In genomic region chr10:86411281-86411841, GRCh38 we compare ENCODE assay signal across 1 cellular context.
TF ChIP-seq lines count a peak whose summit lies in the region.

No MANE protein-coding gene starts in this region.

TF ChIP-seq in GM12878, 131 proteins besides CTCF, POLR2A, EP300 and RAD21 (continues in another document):
- TF ChIP-seq, protein P1, sequence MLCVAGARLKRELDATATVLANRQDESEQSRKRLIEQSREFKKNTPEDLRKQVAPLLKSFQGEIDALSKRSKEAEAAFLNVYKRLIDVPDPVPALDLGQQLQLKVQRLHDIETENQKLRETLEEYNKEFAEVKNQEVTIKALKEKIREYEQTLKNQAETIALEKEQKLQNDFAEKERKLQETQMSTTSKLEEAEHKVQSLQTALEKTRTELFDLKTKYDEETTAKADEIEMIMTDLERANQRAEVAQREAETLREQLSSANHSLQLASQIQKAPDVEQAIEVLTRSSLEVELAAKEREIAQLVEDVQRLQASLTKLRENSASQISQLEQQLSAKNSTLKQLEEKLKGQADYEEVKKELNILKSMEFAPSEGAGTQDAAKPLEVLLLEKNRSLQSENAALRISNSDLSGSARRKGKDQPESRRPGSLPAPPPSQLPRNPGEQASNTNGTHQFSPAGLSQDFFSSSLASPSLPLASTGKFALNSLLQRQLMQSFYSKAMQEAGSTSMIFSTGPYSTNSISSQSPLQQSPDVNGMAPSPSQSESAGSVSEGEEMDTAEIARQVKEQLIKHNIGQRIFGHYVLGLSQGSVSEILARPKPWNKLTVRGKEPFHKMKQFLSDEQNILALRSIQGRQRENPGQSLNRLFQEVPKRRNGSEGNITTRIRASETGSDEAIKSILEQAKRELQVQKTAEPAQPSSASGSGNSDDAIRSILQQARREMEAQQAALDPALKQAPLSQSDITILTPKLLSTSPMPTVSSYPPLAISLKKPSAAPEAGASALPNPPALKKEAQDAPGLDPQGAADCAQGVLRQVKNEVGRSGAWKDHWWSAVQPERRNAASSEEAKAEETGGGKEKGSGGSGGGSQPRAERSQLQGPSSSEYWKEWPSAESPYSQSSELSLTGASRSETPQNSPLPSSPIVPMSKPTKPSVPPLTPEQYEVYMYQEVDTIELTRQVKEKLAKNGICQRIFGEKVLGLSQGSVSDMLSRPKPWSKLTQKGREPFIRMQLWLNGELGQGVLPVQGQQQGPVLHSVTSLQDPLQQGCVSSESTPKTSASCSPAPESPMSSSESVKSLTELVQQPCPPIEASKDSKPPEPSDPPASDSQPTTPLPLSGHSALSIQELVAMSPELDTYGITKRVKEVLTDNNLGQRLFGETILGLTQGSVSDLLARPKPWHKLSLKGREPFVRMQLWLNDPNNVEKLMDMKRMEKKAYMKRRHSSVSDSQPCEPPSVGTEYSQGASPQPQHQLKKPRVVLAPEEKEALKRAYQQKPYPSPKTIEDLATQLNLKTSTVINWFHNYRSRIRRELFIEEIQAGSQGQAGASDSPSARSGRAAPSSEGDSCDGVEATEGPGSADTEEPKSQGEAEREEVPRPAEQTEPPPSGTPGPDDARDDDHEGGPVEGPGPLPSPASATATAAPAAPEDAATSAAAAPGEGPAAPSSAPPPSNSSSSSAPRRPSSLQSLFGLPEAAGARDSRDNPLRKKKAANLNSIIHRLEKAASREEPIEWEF (IDR thresholded peaks at IDR 0.05; ENCODE audit: insufficient replicate concordance, low read depth, low read length): no peak
- TF ChIP-seq BCLAF1 (IDR thresholded peaks at IDR 0.05): no peak
- TF ChIP-seq, protein P2, sequence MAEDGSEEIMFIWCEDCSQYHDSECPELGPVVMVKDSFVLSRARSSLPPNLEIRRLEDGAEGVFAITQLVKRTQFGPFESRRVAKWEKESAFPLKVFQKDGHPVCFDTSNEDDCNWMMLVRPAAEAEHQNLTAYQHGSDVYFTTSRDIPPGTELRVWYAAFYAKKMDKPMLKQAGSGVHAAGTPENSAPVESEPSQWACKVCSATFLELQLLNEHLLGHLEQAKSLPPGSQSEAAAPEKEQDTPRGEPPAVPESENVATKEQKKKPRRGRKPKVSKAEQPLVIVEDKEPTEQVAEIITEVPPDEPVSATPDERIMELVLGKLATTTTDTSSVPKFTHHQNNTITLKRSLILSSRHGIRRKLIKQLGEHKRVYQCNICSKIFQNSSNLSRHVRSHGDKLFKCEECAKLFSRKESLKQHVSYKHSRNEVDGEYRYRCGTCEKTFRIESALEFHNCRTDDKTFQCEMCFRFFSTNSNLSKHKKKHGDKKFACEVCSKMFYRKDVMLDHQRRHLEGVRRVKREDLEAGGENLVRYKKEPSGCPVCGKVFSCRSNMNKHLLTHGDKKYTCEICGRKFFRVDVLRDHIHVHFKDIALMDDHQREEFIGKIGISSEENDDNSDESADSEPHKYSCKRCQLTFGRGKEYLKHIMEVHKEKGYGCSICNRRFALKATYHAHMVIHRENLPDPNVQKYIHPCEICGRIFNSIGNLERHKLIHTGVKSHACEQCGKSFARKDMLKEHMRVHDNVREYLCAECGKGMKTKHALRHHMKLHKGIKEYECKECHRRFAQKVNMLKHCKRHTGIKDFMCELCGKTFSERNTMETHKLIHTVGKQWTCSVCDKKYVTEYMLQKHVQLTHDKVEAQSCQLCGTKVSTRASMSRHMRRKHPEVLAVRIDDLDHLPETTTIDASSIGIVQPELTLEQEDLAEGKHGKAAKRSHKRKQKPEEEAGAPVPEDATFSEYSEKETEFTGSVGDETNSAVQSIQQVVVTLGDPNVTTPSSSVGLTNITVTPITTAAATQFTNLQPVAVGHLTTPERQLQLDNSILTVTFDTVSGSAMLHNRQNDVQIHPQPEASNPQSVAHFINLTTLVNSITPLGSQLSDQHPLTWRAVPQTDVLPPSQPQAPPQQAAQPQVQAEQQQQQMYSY (CRISPR knock-in tag; IDR thresholded peaks at IDR 0.05): no peak
- no peak for TF ChIP-seq ZNF622 (IDR thresholded peaks at IDR 0.05)
- peak; percentile 69; the same call in 1 of the 2 replicates for TF ChIP-seq ZBED1 (IDR thresholded peaks at IDR 0.05; ENCODE audit: borderline replicate concordance)
- TF ChIP-seq ZBTB40 (IDR thresholded peaks at IDR 0.05; ENCODE audit: borderline replicate concordance): no peak; the same call in 1 of the 2 replicates
- no peak for TF ChIP-seq YY1 (IDR thresholded peaks at IDR 0.05; ENCODE audit: low read depth, low read length)
- no peak for TF ChIP-seq ZZZ3 (IDR thresholded peaks at IDR 0.05; ENCODE audit: control insufficient read depth, insufficient read length, low read depth)
- TF ChIP-seq, protein P3, sequence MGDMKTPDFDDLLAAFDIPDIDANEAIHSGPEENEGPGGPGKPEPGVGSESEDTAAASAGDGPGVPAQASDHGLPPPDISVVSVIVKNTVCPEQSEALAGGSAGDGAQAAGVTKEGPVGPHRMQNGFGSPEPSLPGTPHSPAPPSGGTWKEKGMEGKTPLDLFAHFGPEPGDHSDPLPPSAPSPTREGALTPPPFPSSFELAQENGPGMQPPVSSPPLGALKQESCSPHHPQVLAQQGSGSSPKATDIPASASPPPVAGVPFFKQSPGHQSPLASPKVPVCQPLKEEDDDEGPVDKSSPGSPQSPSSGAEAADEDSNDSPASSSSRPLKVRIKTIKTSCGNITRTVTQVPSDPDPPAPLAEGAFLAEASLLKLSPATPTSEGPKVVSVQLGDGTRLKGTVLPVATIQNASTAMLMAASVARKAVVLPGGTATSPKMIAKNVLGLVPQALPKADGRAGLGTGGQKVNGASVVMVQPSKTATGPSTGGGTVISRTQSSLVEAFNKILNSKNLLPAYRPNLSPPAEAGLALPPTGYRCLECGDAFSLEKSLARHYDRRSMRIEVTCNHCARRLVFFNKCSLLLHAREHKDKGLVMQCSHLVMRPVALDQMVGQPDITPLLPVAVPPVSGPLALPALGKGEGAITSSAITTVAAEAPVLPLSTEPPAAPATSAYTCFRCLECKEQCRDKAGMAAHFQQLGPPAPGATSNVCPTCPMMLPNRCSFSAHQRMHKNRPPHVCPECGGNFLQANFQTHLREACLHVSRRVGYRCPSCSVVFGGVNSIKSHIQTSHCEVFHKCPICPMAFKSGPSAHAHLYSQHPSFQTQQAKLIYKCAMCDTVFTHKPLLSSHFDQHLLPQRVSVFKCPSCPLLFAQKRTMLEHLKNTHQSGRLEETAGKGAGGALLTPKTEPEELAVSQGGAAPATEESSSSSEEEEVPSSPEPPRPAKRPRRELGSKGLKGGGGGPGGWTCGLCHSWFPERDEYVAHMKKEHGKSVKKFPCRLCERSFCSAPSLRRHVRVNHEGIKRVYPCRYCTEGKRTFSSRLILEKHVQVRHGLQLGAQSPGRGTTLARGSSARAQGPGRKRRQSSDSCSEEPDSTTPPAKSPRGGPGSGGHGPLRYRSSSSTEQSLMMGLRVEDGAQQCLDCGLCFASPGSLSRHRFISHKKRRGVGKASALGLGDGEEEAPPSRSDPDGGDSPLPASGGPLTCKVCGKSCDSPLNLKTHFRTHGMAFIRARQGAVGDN (IDR thresholded peaks at IDR 0.05): peak; percentile 94
- TF ChIP-seq SPI1 (IDR thresholded peaks at IDR 0.05; ENCODE audit: borderline replicate concordance, insufficient read depth, low read depth, low read length): no peak
- TF ChIP-seq, protein P4, sequence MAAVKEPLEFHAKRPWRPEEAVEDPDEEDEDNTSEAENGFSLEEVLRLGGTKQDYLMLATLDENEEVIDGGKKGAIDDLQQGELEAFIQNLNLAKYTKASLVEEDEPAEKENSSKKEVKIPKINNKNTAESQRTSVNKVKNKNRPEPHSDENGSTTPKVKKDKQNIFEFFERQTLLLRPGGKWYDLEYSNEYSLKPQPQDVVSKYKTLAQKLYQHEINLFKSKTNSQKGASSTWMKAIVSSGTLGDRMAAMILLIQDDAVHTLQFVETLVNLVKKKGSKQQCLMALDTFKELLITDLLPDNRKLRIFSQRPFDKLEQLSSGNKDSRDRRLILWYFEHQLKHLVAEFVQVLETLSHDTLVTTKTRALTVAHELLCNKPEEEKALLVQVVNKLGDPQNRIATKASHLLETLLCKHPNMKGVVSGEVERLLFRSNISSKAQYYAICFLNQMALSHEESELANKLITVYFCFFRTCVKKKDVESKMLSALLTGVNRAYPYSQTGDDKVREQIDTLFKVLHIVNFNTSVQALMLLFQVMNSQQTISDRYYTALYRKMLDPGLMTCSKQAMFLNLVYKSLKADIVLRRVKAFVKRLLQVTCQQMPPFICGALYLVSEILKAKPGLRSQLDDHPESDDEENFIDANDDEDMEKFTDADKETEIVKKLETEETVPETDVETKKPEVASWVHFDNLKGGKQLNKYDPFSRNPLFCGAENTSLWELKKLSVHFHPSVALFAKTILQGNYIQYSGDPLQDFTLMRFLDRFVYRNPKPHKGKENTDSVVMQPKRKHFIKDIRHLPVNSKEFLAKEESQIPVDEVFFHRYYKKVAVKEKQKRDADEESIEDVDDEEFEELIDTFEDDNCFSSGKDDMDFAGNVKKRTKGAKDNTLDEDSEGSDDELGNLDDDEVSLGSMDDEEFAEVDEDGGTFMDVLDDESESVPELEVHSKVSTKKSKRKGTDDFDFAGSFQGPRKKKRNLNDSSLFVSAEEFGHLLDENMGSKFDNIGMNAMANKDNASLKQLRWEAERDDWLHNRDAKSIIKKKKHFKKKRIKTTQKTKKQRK (IDR thresholded peaks at IDR 0.05; ENCODE audit: low read depth, low read length): no peak
- TF ChIP-seq HCFC1 (IDR thresholded peaks at IDR 0.05; ENCODE audit: low read length): no peak
- TF ChIP-seq RFX5 (IDR thresholded peaks at IDR 0.05; ENCODE audit: low read depth, low read length): 0 out of 2 replicates have a peak, but pooled peaks have one; percentile 26
- 0 out of 2 replicates have a peak, but pooled peaks have one; percentile 15 for TF ChIP-seq GATAD2B (conservative IDR thresholded peaks at IDR 0.05; ENCODE audit: low read depth)
- no peak for TF ChIP-seq MYB (IDR thresholded peaks at IDR 0.05; ENCODE audit: borderline replicate concordance, low read depth, low read length)
- TF ChIP-seq MXI1 (IDR thresholded peaks at IDR 0.05; ENCODE audit: low read depth, low read length): peak; percentile 73
- no peak for TF ChIP-seq E2F4 (IDR thresholded peaks at IDR 0.05; ENCODE audit: low read depth, low read length)
- TF ChIP-seq SIN3A (IDR thresholded peaks at IDR 0.05; ENCODE audit: low read depth, low read length): no peak
- TF ChIP-seq, protein P5, sequence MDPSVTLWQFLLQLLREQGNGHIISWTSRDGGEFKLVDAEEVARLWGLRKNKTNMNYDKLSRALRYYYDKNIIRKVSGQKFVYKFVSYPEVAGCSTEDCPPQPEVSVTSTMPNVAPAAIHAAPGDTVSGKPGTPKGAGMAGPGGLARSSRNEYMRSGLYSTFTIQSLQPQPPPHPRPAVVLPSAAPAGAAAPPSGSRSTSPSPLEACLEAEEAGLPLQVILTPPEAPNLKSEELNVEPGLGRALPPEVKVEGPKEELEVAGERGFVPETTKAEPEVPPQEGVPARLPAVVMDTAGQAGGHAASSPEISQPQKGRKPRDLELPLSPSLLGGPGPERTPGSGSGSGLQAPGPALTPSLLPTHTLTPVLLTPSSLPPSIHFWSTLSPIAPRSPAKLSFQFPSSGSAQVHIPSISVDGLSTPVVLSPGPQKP (IDR thresholded peaks at IDR 0.05; ENCODE audit: low read depth, low read length): no peak
- no peak for TF ChIP-seq CBX5 (IDR thresholded peaks at IDR 0.05; ENCODE audit: low read depth)
